In the genomic region with DNA sequence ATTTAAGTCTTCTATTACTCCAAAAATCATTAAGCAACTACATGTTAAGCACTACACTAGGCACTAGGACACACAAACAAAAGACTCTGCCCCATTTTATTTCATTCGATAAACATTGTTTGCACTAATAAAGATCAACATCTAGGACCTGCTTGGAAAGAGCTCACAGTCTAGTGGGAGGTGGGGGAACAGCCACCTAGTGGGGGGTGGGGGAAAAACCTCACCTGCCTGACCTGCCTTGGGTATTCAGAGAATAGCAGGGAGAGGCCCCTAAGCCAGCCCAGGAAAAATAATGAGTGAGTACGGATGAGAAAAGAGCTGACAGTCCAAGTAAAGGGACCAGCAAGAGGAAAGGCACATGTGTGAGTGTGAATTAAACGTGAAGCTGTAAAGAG, we compare ENCODE assay signal across 15 cellular contexts. TPM values are rescaled to one million over a fixed set of nuclear protein-coding genes. Genes with fewer than 3 reads are reported as not detected.
DNase-seq lines count a peak whose midpoint lies in the region; ATAC-seq and TF ChIP-seq lines count a peak whose summit lies in the region.
"Had no signal": no experiment of that assay in that cellular context is flagged by ENCODE, and none has a peak within 500 bp of the region (broad histone marks: within the 10 kb centered on the region; RNA-seq: fewer than 3 reads in every experiment).

No MANE protein-coding gene starts in this region.

- no peak overlapping the region for H3K4me3 ChIP-seq in mesendoderm (ENCODE audit: low read length)
- H3K4me3 ChIP-seq: A549, esophagus squamous epithelium had no signal

- no peak overlapping the region for H3K27ac ChIP-seq in mesendoderm (ENCODE audit: low read depth, low read length)
- H3K27ac ChIP-seq: A549, esophagus squamous epithelium, VCaP had no signal

- H3K36me3 ChIP-seq in mesendoderm (ENCODE audit: control insufficient read depth, insufficient read depth, low read length) = no peaks in the 10 kb centered on the region
- H3K36me3 ChIP-seq: esophagus squamous epithelium had no signal

- no peak overlapping the region for H3K18ac ChIP-seq in mesendoderm (ENCODE audit: low read length)

- WGBS in mesendoderm (ENCODE audit: extremely low coverage, insufficient coverage, low lambda C conversion rate) = no CpG with 5 or more reads among the region's 3 CpGs

- no peak overlapping the region for H2BK15ac ChIP-seq in mesendoderm (replicated peaks; ENCODE audit: low read depth)

- no peak overlapping the region for H3K56ac ChIP-seq in mesendoderm (ENCODE audit: low read length)

- H3K9ac ChIP-seq in mesendoderm (ENCODE audit: low read length) = no peak overlapping the region

- H2BK5ac ChIP-seq in mesendoderm (ENCODE audit: low read length) = no peak overlapping the region

- no peak overlapping the region for H3K4ac ChIP-seq in mesendoderm (ENCODE audit: low read depth, low read length)

- no peaks in the 10 kb centered on the region for H3K27me3 ChIP-seq in mesendoderm (ENCODE audit: insufficient read depth, low read length, poor library complexity)
- H3K27me3 ChIP-seq: esophagus squamous epithelium had no signal

- POLR2A ChIA-PET in HEK293T (lab: Yijun Ruan, JAX) = no interaction called here

- peak; percentile 1 for DNase-seq in NCI-H1436 (lab: John Stamatoyannopoulos, UW)
- DNase-seq in NCI-H1436 treated with DMSO at 0.1 percent for 48 hours (lab: John Stamatoyannopoulos, UW) = no peak
- DNase-seq in HEK293T (ENCODE audit: extremely low spot score) = peak; percentile 34
- peak; percentile 26 for DNase-seq in SK-N-DZ (ENCODE audit: low spot score)
- DNase-seq in mesendoderm = peak; percentile 65
- no peak for DNase-seq in left lobe of liver (ENCODE audit: low spot score)
- DNase-seq in ecto neural progenitor cell (ENCODE audit: low spot score) = no peak
- no peak for DNase-seq in NCI-H1694 treated with DMSO at 0.1 percent for 48 hours (lab: John Stamatoyannopoulos, UW)
- DNase-seq: caudate nucleus, esophagus squamous epithelium, kidney glomerular epithelial cell, NCI-H187 treated with DMSO at 0.1 percent for 48 hours had no signal

- no peak overlapping the region for H2BK120ac ChIP-seq in mesendoderm (ENCODE audit: low read depth, low read length)

- H3K4me1 ChIP-seq in mesendoderm (ENCODE audit: control insufficient read depth, low read depth, low read length) = peaks cover 2% of the 10 kb centered on the region
- H3K4me1 ChIP-seq: A549, esophagus squamous epithelium had no signal

- H4K8ac ChIP-seq in mesendoderm (ENCODE audit: low read depth, low read length) = no peak overlapping the region

- ATAC-seq in left lobe of liver = no peak

- H3K23ac ChIP-seq in mesendoderm (ENCODE audit: low read length) = no peak overlapping the region

- H3K79me2 ChIP-seq in mesendoderm (ENCODE audit: control insufficient read depth, insufficient read depth, low read length) = no peaks in the 10 kb centered on the region

- no peak overlapping the region for H4K5ac ChIP-seq in mesendoderm (ENCODE audit: low read length)

- CTCF ChIA-PET in HEK293T (lab: Yijun Ruan, JAX) = no interaction called here

- no peak overlapping the region for H2AK5ac ChIP-seq in mesendoderm (ENCODE audit: low read length)

- H3K4me2 ChIP-seq in mesendoderm (ENCODE audit: low read length) = no peak overlapping the region
- H3K4me2 ChIP-seq: A549 had no signal

- no peaks in the 10 kb centered on the region for H3K79me1 ChIP-seq in mesendoderm (ENCODE audit: low read length)

TF ChIP-seq in HEK293T, 16 proteins besides CTCF, POLR2A, EP300 and RAD21:
- TF ChIP-seq FOXM1 (IDR thresholded peaks at IDR 0.05; ENCODE audit: borderline replicate concordance) (no peak), ELF4 (IDR thresholded peaks at IDR 0.05) (no peak), SP1 (IDR thresholded peaks at IDR 0.05) (no peak), FOXK2 (IDR thresholded peaks at IDR 0.05) (no peak), ARNT (IDR thresholded peaks at IDR 0.05) (no peak), BHLHE40 (IDR thresholded peaks at IDR 0.05; ENCODE audit: borderline replicate concordance) (no peak), L3MBTL2 (conservative IDR thresholded peaks at IDR 0.05) (no peak), SUZ12 (IDR thresholded peaks at IDR 0.05) (no peak), HDGF (IDR thresholded peaks at IDR 0.05; ENCODE audit: borderline replicate concordance) (no peak), NFRKB (IDR thresholded peaks at IDR 0.05) (no peak), FOXA1 (IDR thresholded peaks at IDR 0.05) (no peak), TARDBP (IDR thresholded peaks at IDR 0.05) (no peak), ZNF384 (IDR thresholded peaks at IDR 0.05) (no peak), CTBP1 (IDR thresholded peaks at IDR 0.05; ENCODE audit: borderline replicate concordance) (no peak), LEF1 (IDR thresholded peaks at IDR 0.05; ENCODE audit: borderline replicate concordance) (no peak)
- TF ChIP-seq, protein P1, sequence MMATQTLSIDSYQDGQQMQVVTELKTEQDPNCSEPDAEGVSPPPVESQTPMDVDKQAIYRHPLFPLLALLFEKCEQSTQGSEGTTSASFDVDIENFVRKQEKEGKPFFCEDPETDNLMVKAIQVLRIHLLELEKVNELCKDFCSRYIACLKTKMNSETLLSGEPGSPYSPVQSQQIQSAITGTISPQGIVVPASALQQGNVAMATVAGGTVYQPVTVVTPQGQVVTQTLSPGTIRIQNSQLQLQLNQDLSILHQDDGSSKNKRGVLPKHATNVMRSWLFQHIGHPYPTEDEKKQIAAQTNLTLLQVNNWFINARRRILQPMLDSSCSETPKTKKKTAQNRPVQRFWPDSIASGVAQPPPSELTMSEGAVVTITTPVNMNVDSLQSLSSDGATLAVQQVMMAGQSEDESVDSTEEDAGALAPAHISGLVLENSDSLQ (IDR thresholded peaks at IDR 0.05) = no peak

RNA-seq across cellular contexts. Expression of a gene that starts 52.2 kb away (rescaled TPM):
- polyA plus RNA-seq in SK-N-DZ (2014; cell fraction: cytosol; rRNA removed) = 5.9 and 9.2 TPM in 2 replicates
- polyA plus RNA-seq in SK-N-DZ (2014; cell fraction: nucleus; rRNA removed) = 9.9 and 11.3 TPM in 2 replicates
- polyA plus RNA-seq in mesendoderm (2013, experiment 1 of 2) = 9.5 TPM
- 9.7 TPM for polyA plus RNA-seq in mesendoderm (2013, experiment 2 of 2)
- 0.23 TPM for total RNA-seq in left lobe of liver
- total RNA-seq: activated T-helper 2 cell treated with anti-CD3 and anti-CD28 coated beads, Interferon-gamma antibody, Interleukin-2, Interleukin-4, amounts not matched to agents 10 μg/mL and 5 μg/mL and 100 μg/mL, durations not matched to agents 14 hours and 24 hours and 36 hours had no signal

Comparison
In these comparisons a context has a peak if more than half of its experiments do, and no peak if none do; other contexts are left out.
1. DNase-seq: peak in NCI-H1436 (single experiment), HEK293T (single experiment), SK-N-DZ (single experiment) and mesendoderm (single experiment); none in NCI-H1436 treated with DMSO at 0.1 percent for 48 hours (single experiment), left lobe of liver (single experiment), ecto neural progenitor cell (single experiment) and NCI-H1694 treated with DMSO at 0.1 percent for 48 hours (single experiment).